8 cellular contexts compared by ENCODE assay signal in genomic region chr2:127408004-127408806, GRCh38.
DNase-seq lines count a peak whose midpoint lies in the region; ATAC-seq and TF ChIP-seq lines count a peak whose summit lies in the region.

No MANE protein-coding gene starts in this region.

- peaks cover 8% of the 10 kb centered on the region; the same call in 1 of the 2 replicates for H3K9me3 ChIP-seq in SK-N-MC (ENCODE audit: low read depth, low read length)

- TF ChIP-seq CTCF in LNCaP clone FGC (IDR thresholded peaks at IDR 0.05; ENCODE audit: control insufficient read depth, extremely low read depth, insufficient read depth), result no peak

- DNase-seq in DMS 273 (lab: John Stamatoyannopoulos, UW; ENCODE audit: unreplicated experiment), result peak; percentile 98
- DNase-seq in LNCaP clone FGC (ENCODE audit: low read depth), result no peak
- no peak for DNase-seq in SK-N-MC (ENCODE audit: low read depth, low spot score)
- DNase-seq in activated naive CD4-positive, alpha-beta T cell treated with anti-CD3 and anti-CD28 coated beads, Interleukin-2, amount 50 U/mL, for 16 hours, result peak; percentile 88
- peak; percentile 82 for DNase-seq in germinal center (ENCODE audit: low spot score)
- peak in 55 of 56 donors; percentile 41 to 95 (median 83) for DNase-seq in nucleus accumbens (lab: John Stamatoyannopoulos, UW)
- DNase-seq in substantia nigra (lab: John Stamatoyannopoulos, UW), result peak; percentile 43 to 95 (median 84)

- peak; percentile 74 for ATAC-seq in GM21737 (IDR thresholded peaks at IDR 0.05; ENCODE audit: unreplicated experiment)

- H3K4me3 ChIP-seq in LNCaP clone FGC (ENCODE audit: low read depth, low read length), result peak overlapping the region; percentile 33
- peak overlapping the region; percentile 55 for H3K4me3 ChIP-seq in SK-N-MC

- no peaks in the 10 kb centered on the region; the same call in 1 of the 2 replicates for H3K36me3 ChIP-seq in SK-N-MC (ENCODE audit: insufficient read depth, low read length)

- peak overlapping the region; percentile 77 for H3K27ac ChIP-seq in SK-N-MC
- peak overlapping the region; percentile 88 for H3K27ac ChIP-seq in substantia nigra (ENCODE audit: low read depth, low read length, poor library complexity, severe bottlenecking)

- peak overlapping the region; percentile 57 for H3K9ac ChIP-seq in SK-N-MC (ENCODE audit: insufficient read length)

Comparison
In these comparisons a context has a peak if more than half of its experiments do, and no peak if none do; other contexts are left out.
1. DNase-seq: peak in DMS 273 (single experiment), activated naive CD4-positive, alpha-beta T cell treated with anti-CD3 and anti-CD28 coated beads, Interleukin-2, amount 50 U/mL, for 16 hours (single experiment), germinal center (single experiment), nucleus accumbens (55 of 56) and substantia nigra (49 of 49); none in LNCaP clone FGC (single experiment) and SK-N-MC (single experiment).